16 cellular contexts compared by ENCODE assay signal in genomic region chr22:23774922-23775436, GRCh38. TPM values are rescaled to one million over a fixed set of nuclear protein-coding genes. Genes with fewer than 3 reads are reported as not detected.
DNase-seq lines count a peak whose midpoint lies in the region; ATAC-seq and TF ChIP-seq lines count a peak whose summit lies in the region.
"Had no signal": no experiment of that assay in that cellular context is flagged by ENCODE, and none has a peak within 500 bp of the region (broad histone marks: within the 10 kb centered on the region; RNA-seq: fewer than 3 reads in every experiment).

No MANE protein-coding gene starts in this region.

- no peak overlapping the region for H3K27ac ChIP-seq in GM23338 (ENCODE audit: low read depth)
- H3K27ac ChIP-seq in naive thymus-derived CD4-positive, alpha-beta T cell (ENCODE audit: low read depth, low read length), result no peak overlapping the region
- H3K27ac ChIP-seq in thyroid gland, result no peak overlapping the region

- WGBS in thyroid gland, 2 donors, result 78 to 89% methylated on average over 2 of the region's 2 CpGs

- intact Hi-C loops in naive thymus-derived CD4-positive, alpha-beta T cell (cut with micrococcal nuclease), result no loop called here
- intact Hi-C loops in thyroid gland (cut with DNase I), result no loop called here

- H3F3A ChIP-seq in GM23338 (replicated peaks; ENCODE audit: low read depth), result peaks cover 8% of the 10 kb centered on the region; the same call in 1 of the 2 replicates

- H3K4me1 ChIP-seq in GM23338 (ENCODE audit: insufficient read depth), result peaks cover 6% of the 10 kb centered on the region; the same call in 1 of the 2 replicates
- H3K4me1 ChIP-seq in naive thymus-derived CD4-positive, alpha-beta T cell (ENCODE audit: control insufficient read depth in 2 of 2, insufficient read depth in 2 of 2, low read length in 2 of 2), result peaks cover 8 to 22% of the 10 kb centered on the region in 2 donors
- H3K4me1 ChIP-seq in thyroid gland, result peaks cover 5 to 8% of the 10 kb centered on the region in 2 donors

- H3K9me3 ChIP-seq in naive thymus-derived CD4-positive, alpha-beta T cell (ENCODE audit: control insufficient read depth in 2 of 3, low read length in 3 of 3), result no peaks in the 10 kb centered on the region
- no peaks in the 10 kb centered on the region for H3K9me3 ChIP-seq in thyroid gland

- H3K79me2 ChIP-seq in GM23338 (replicated peaks; ENCODE audit: insufficient read depth), result no peaks in the 10 kb centered on the region

- H3K4me2 ChIP-seq in GM23338, result no peak overlapping the region

- no peak for TF ChIP-seq POLR2A in thyroid gland (IDR thresholded peaks at IDR 0.05)

- CTCF ChIA-PET in naive thymus-derived CD4-positive, alpha-beta T cell (lab: Charles Lee), result interaction anchor here (0.7 to 1.1 kb wide), 2 partner anchors 76 to 78 kb away, joined by 3 read pairs; no protein-coding TSS in a partner anchor

- no peak for TF ChIP-seq CTCF in GM23338 (conservative IDR thresholded peaks at IDR 0.05; ENCODE audit: low read depth in 2 of 2)
- TF ChIP-seq CTCF in mesothelial cell of epicardium (IDR thresholded peaks at IDR 0.05; ENCODE audit: unreplicated experiment), result no peak
- no peak for TF ChIP-seq CTCF in thyroid gland (IDR thresholded peaks at IDR 0.05)

- H3K4me3 Mint-ChIP-seq in GM23338 (peak overlapping the region; percentile 4; the same call in 1 of the 3 replicates), mesothelial cell of epicardium (peak overlapping the region; percentile 73)
- peak overlapping the region; percentile 56 for H3K4me3 Mint-ChIP-seq in central memory CD8-positive, alpha-beta T cell
- peak overlapping the region in 3 of 10 donors; percentile 9 to 71 (median 56) for H3K4me3 Mint-ChIP-seq in naive thymus-derived CD4-positive, alpha-beta T cell
- no peak overlapping the region for H3K4me3 Mint-ChIP-seq in natural killer cell treated with Interleukin-12 subunit alpha and Interleukin-12 subunit beta and Interleukin-15 and Interleukin-18, amount 100 ng/mL, for 72 hours
- H3K4me3 Mint-ChIP-seq: activated CD8-positive, alpha-beta memory T cell treated with anti-CD3 and anti-CD28 coated beads, Interleukin-2, amount 10 ng/mL, durations not matched to agents 7 days and 5 days; dendritic cell treated with granulocyte-macrophage colony-stimulating factor and Interleukin-4, amounts not matched to agents 40 ng/mL and 50 ng/mL, for 4 days had no signal

- H3K9me3 Mint-ChIP-seq in GM23338 (no peaks in the 10 kb centered on the region), mesothelial cell of epicardium (no peaks in the 10 kb centered on the region)
- H3K9me3 Mint-ChIP-seq in central memory CD8-positive, alpha-beta T cell, result no peaks in the 10 kb centered on the region
- no peaks in the 10 kb centered on the region for H3K9me3 Mint-ChIP-seq in naive thymus-derived CD4-positive, alpha-beta T cell
- H3K9me3 Mint-ChIP-seq in natural killer cell treated with Interleukin-12 subunit alpha and Interleukin-12 subunit beta and Interleukin-15 and Interleukin-18, amount 100 ng/mL, for 72 hours, result no peaks in the 10 kb centered on the region
- H3K9me3 Mint-ChIP-seq: activated naive CD4-positive, alpha-beta T cell treated with anti-CD3 and anti-CD28 coated beads, Interleukin-2, amount 50 U/mL, for 72 hours; dendritic cell treated with granulocyte-macrophage colony-stimulating factor and Interleukin-4, amounts not matched to agents 40 ng/mL and 50 ng/mL, for 4 days had no signal

- H3K4me1 Mint-ChIP-seq in GM23338, result peaks cover 17% of the 10 kb centered on the region
- peaks cover 9% of the 10 kb centered on the region for H3K4me1 Mint-ChIP-seq in central memory CD8-positive, alpha-beta T cell
- peaks cover 44% of the 10 kb centered on the region for H3K4me1 Mint-ChIP-seq in mesothelial cell of epicardium
- peaks cover 8 to 26% (median 18%) of the 10 kb centered on the region in 7 donors for H3K4me1 Mint-ChIP-seq in naive thymus-derived CD4-positive, alpha-beta T cell
- H3K4me1 Mint-ChIP-seq in natural killer cell treated with Interleukin-12 subunit alpha and Interleukin-12 subunit beta and Interleukin-15 and Interleukin-18, amount 100 ng/mL, for 72 hours (ENCODE audit: low read depth in 2 of 2), result peaks cover 6 to 14% of the 10 kb centered on the region in 2 donors

- no peak overlapping the region for H2AFZ ChIP-seq in GM23338

- no peak overlapping the region for H3K4me3 ChIP-seq in GM23338
- no peak overlapping the region for H3K4me3 ChIP-seq in naive thymus-derived CD4-positive, alpha-beta T cell (ENCODE audit: low read length)
- H3K4me3 ChIP-seq in thyroid gland (replicated peaks in 1 of 3), result no peak overlapping the region

- H3K9me2 ChIP-seq in GM23338 (ENCODE audit: insufficient read depth), result no peaks in the 10 kb centered on the region

- peak; percentile 51 for DNase-seq in A172 (ENCODE audit: low spot score)
- no peak for DNase-seq in GM23338 (ENCODE audit: low spot score)
- DNase-seq in central memory CD8-positive, alpha-beta T cell (ENCODE audit: low spot score in 2 of 2), result no peak
- no peak for DNase-seq in mesothelial cell of epicardium (ENCODE audit: low spot score in 2 of 2, unreplicated experiment in 2 of 2)
- DNase-seq in naive thymus-derived CD4-positive, alpha-beta T cell, result no peak
- DNase-seq in natural killer cell treated with Interleukin-12 subunit alpha and Interleukin-12 subunit beta and Interleukin-15 and Interleukin-18, amount 100 ng/mL, for 72 hours (ENCODE audit: low spot score), result no peak
- DNase-seq in thyroid gland, result no peak
- DNase-seq: activated CD8-positive, alpha-beta memory T cell treated with anti-CD3 and anti-CD28 coated beads, Interleukin-2, amount 10 ng/mL, durations not matched to agents 7 days and 5 days; foreskin melanocyte; NCI-H1436 treated with DMSO at 0.1 percent for 48 hours; Right ventricle myocardium superior; stimulated activated CD8-positive, alpha-beta memory T cell treated with anti-CD3 and anti-CD28 coated beads, Interleukin-4, amount 100 ng/mL, for 48 hours had no signal

- no peaks in the 10 kb centered on the region for H4K20me1 ChIP-seq in GM23338 (replicated peaks; ENCODE audit: insufficient read depth)

- ATAC-seq in GM23338, result no peak
- ATAC-seq in central memory CD8-positive, alpha-beta T cell (replicated peaks; ENCODE audit: extremely low read depth, poor library complexity, severe bottlenecking), result no peak
- no peak for ATAC-seq in naive thymus-derived CD4-positive, alpha-beta T cell
- ATAC-seq in HG03342 (IDR thresholded peaks at IDR 0.05; ENCODE audit: unreplicated experiment), result no peak
- ATAC-seq in natural killer cell treated with Interleukin-12 subunit alpha and Interleukin-12 subunit beta and Interleukin-15 and Interleukin-18, amount 100 ng/mL, for 72 hours, result no peak
- ATAC-seq: activated CD8-positive, alpha-beta memory T cell treated with anti-CD3 and anti-CD28 coated beads, Interleukin-2, amount 10 ng/mL, durations not matched to agents 7 days and 5 days; activated naive CD4-positive, alpha-beta T cell treated with anti-CD3 and anti-CD28 coated beads, Interleukin-2, amount 50 U/mL, for 72 hours; left lobe of liver had no signal

- H3K27ac Mint-ChIP-seq in GM23338 (no peak overlapping the region), mesothelial cell of epicardium (peak overlapping the region; percentile 79)
- H3K27ac Mint-ChIP-seq in central memory CD8-positive, alpha-beta T cell (ENCODE audit: low read depth), result no peak overlapping the region
- peak overlapping the region in 2 of 9 donors; percentile 3 to 27 for H3K27ac Mint-ChIP-seq in naive thymus-derived CD4-positive, alpha-beta T cell
- no peak overlapping the region for H3K27ac Mint-ChIP-seq in natural killer cell treated with Interleukin-12 subunit alpha and Interleukin-12 subunit beta and Interleukin-15 and Interleukin-18, amount 100 ng/mL, for 72 hours
- H3K27ac Mint-ChIP-seq: activated CD8-positive, alpha-beta memory T cell treated with anti-CD3 and anti-CD28 coated beads, Interleukin-2, amount 10 ng/mL, durations not matched to agents 7 days and 5 days; activated naive CD4-positive, alpha-beta T cell treated with anti-CD3 and anti-CD28 coated beads, Interleukin-2, amount 50 U/mL, for 72 hours had no signal

- no peaks in the 10 kb centered on the region; the same call in 2 of the 3 replicates for H3K36me3 Mint-ChIP-seq in GM23338 (ENCODE audit: low read depth)
- H3K36me3 Mint-ChIP-seq in central memory CD8-positive, alpha-beta T cell (ENCODE audit: insufficient read depth), result peaks cover 2% of the 10 kb centered on the region
- peaks cover 3% of the 10 kb centered on the region for H3K36me3 Mint-ChIP-seq in mesothelial cell of epicardium
- no peaks in the 10 kb centered on the region for H3K36me3 Mint-ChIP-seq in naive thymus-derived CD4-positive, alpha-beta T cell
- no peaks in the 10 kb centered on the region for H3K36me3 Mint-ChIP-seq in natural killer cell treated with Interleukin-12 subunit alpha and Interleukin-12 subunit beta and Interleukin-15 and Interleukin-18, amount 100 ng/mL, for 72 hours
- H3K36me3 Mint-ChIP-seq: activated CD8-positive, alpha-beta memory T cell treated with anti-CD3 and anti-CD28 coated beads, Interleukin-2, amount 10 ng/mL, durations not matched to agents 7 days and 5 days; activated naive CD4-positive, alpha-beta T cell treated with anti-CD3 and anti-CD28 coated beads, Interleukin-2, amount 50 U/mL, for 72 hours had no signal

- peaks cover 27% of the 10 kb centered on the region for H3K27me3 Mint-ChIP-seq in GM23338 (ENCODE audit: insufficient read depth, low read depth, poor library complexity)
- H3K27me3 Mint-ChIP-seq in central memory CD8-positive, alpha-beta T cell, result no peaks in the 10 kb centered on the region
- no peaks in the 10 kb centered on the region for H3K27me3 Mint-ChIP-seq in mesothelial cell of epicardium (ENCODE audit: low read depth)
- H3K27me3 Mint-ChIP-seq in naive thymus-derived CD4-positive, alpha-beta T cell, result peaks cover 0 to 20% (median 0%) of the 10 kb centered on the region in 5 donors
- H3K27me3 Mint-ChIP-seq in natural killer cell treated with Interleukin-12 subunit alpha and Interleukin-12 subunit beta and Interleukin-15 and Interleukin-18, amount 100 ng/mL, for 72 hours, result peaks cover 5 to 8% of the 10 kb centered on the region in 2 donors

- H3K27me3 ChIP-seq in GM23338 (ENCODE audit: insufficient read depth) (peaks cover 26% of the 10 kb centered on the region), thyroid gland (no peaks in the 10 kb centered on the region)
- no peaks in the 10 kb centered on the region for H3K27me3 ChIP-seq in naive thymus-derived CD4-positive, alpha-beta T cell (ENCODE audit: control insufficient read depth in 2 of 2, insufficient read depth in 2 of 2, low read length in 2 of 2)

- no peaks in the 10 kb centered on the region for H3K36me3 ChIP-seq in GM23338 (ENCODE audit: insufficient read depth)
- no peaks in the 10 kb centered on the region for H3K36me3 ChIP-seq in naive thymus-derived CD4-positive, alpha-beta T cell (ENCODE audit: control insufficient read depth in 2 of 3, insufficient read depth in 3 of 3, low read length in 3 of 3)
- no peaks in the 10 kb centered on the region for H3K36me3 ChIP-seq in thyroid gland

- POLR2A ChIA-PET in naive thymus-derived CD4-positive, alpha-beta T cell (lab: Charles Lee), result interaction anchor here (0.6 to 8.9 kb wide), 5 partner anchors 10 to 236 kb away, joined by 3 to 62 read pairs (median 3); partner anchors contain the start of genes CABIN1, SLC2A11 and SMARCB1

RNA-seq across cellular contexts. Expression of gene MMP11, which starts 2.3 kb away (rescaled TPM):
- 8.2 and 10.3 TPM in 2 replicates for total RNA-seq in A172 (2014; rRNA removed; shearing (Covaris generic))
- total RNA-seq in GM23338 (2014; rRNA removed; shearing (Covaris generic)), result 12.1 and 17.4 TPM in 2 replicates
- polyA plus RNA-seq in GM23338 (2016; fragmentation: Nextera tagmentation; extraction: Ambion mirVana), result 4.9 and 5.3 TPM in 2 replicates
- 510 to 566 TPM (median 528 TPM) in 3 replicates for total RNA-seq in mesothelial cell of epicardium
- 1 to 10 TPM in 4 of 5 experiments, not detected in 1; 2.0 to 4.0 (median 3.4) TPM for total RNA-seq in naive thymus-derived CD4-positive, alpha-beta T cell
- 1 to 10 TPM; 2.0 to 4.3 TPM for polyA plus RNA-seq in naive thymus-derived CD4-positive, alpha-beta T cell
- under 1 TPM in 1 of 2 donors, not detected in 1; 0.50 TPM for total RNA-seq in natural killer cell treated with Interleukin-12 subunit alpha and Interleukin-12 subunit beta and Interleukin-15 and Interleukin-18, amount 100 ng/mL, for 72 hours
- total RNA-seq in thyroid gland, result 1 to 10 TPM in 3 of 4 donors, under 1 TPM in 1; 0.38 to 2.3 (median 1.7) TPM

RNA-seq across cellular contexts. Expression of gene CHCHD10, which starts 7.2 kb away (rescaled TPM):
- total RNA-seq in A172 (2014; rRNA removed; shearing (Covaris generic)), result 2.6 and 17.3 TPM in 2 replicates
- 1.2 and 11.4 TPM in 2 replicates for total RNA-seq in GM23338 (2014; rRNA removed; shearing (Covaris generic))
- 101 and 113 TPM in 2 replicates for polyA plus RNA-seq in GM23338 (2016; fragmentation: Nextera tagmentation; extraction: Ambion mirVana)
- total RNA-seq in mesothelial cell of epicardium (56.6 to 61.9 TPM (median 61.8 TPM) in 3 replicates), thyroid gland (100 to 1,000 TPM in 1 of 4 donors, 10 to 100 TPM in 2, 1 to 10 TPM in 1; 9.4 to 154 (median 47.0) TPM)
- 10 to 100 TPM; 38.2 to 56.1 (median 46.4) TPM for total RNA-seq in naive thymus-derived CD4-positive, alpha-beta T cell
- 10 to 100 TPM; 25.6 to 32.8 TPM for polyA plus RNA-seq in naive thymus-derived CD4-positive, alpha-beta T cell
- total RNA-seq in natural killer cell treated with Interleukin-12 subunit alpha and Interleukin-12 subunit beta and Interleukin-15 and Interleukin-18, amount 100 ng/mL, for 72 hours, result 100 to 1,000 TPM in 1 of 2 donors, 10 to 100 TPM in 1; 50.7 to 135 TPM

RNA-seq across cellular contexts. Expression of gene SMARCB1, which starts 11.8 kb away (rescaled TPM):
- total RNA-seq in A172 (2014; rRNA removed; shearing (Covaris generic)), result 69.1 and 168 TPM in 2 replicates
- total RNA-seq in GM23338 (2014; rRNA removed; shearing (Covaris generic)), result 115 and 132 TPM in 2 replicates
- polyA plus RNA-seq in GM23338 (2016; fragmentation: Nextera tagmentation; extraction: Ambion mirVana), result 113 and 114 TPM in 2 replicates
- total RNA-seq in mesothelial cell of epicardium (182 to 192 TPM (median 184 TPM) in 3 replicates), thyroid gland (100 to 1,000 TPM in 1 of 4 donors, 10 to 100 TPM in 3; 59.8 to 107 (median 75.4) TPM)
- 10 to 100 TPM; 47.1 to 81.1 (median 54.2) TPM for total RNA-seq in naive thymus-derived CD4-positive, alpha-beta T cell
- polyA plus RNA-seq in naive thymus-derived CD4-positive, alpha-beta T cell, result 10 to 100 TPM; 37.0 to 49.8 TPM
- 100 to 1,000 TPM in 1 of 2 donors, 10 to 100 TPM in 1; 70.5 to 105 TPM for total RNA-seq in natural killer cell treated with Interleukin-12 subunit alpha and Interleukin-12 subunit beta and Interleukin-15 and Interleukin-18, amount 100 ng/mL, for 72 hours

RNA-seq across cellular contexts. Expression of gene C22orf15, which starts 12.2 kb away (rescaled TPM):
- total RNA-seq in A172 (2014; rRNA removed; shearing (Covaris generic)), result 0.26 and 0.40 TPM in 2 replicates
- total RNA-seq in GM23338 (2014; rRNA removed; shearing (Covaris generic)), result 3.6 and 5.7 TPM in 2 replicates
- polyA plus RNA-seq in GM23338 (2016; fragmentation: Nextera tagmentation; extraction: Ambion mirVana), result 9.3 and 10.1 TPM in 2 replicates
- total RNA-seq in mesothelial cell of epicardium (0.36 to 0.82 TPM (median 0.52 TPM) in 3 replicates), thyroid gland (not detected)
- 1 to 10 TPM in 4 of 5 experiments, not detected in 1; 1.2 to 5.7 (median 3.9) TPM for total RNA-seq in naive thymus-derived CD4-positive, alpha-beta T cell
- 1 to 10 TPM; 1.6 to 2.4 TPM for polyA plus RNA-seq in naive thymus-derived CD4-positive, alpha-beta T cell
- total RNA-seq in natural killer cell treated with Interleukin-12 subunit alpha and Interleukin-12 subunit beta and Interleukin-15 and Interleukin-18, amount 100 ng/mL, for 72 hours, result under 1 TPM; 0.83 to 0.86 TPM
- total RNA-seq: left lobe of liver, Right ventricle myocardium superior had no signal

RNA-seq across cellular contexts. Expression of gene VPREB3, which starts 20.8 kb away (rescaled TPM):
- not detected in 2 replicates for total RNA-seq in A172 (2014; rRNA removed; shearing (Covaris generic))
- not detected in 2 replicates for total RNA-seq in GM23338 (2014; rRNA removed; shearing (Covaris generic))
- 1.1 and 2.1 TPM in 2 replicates for polyA plus RNA-seq in GM23338 (2016; fragmentation: Nextera tagmentation; extraction: Ambion mirVana)
- total RNA-seq in mesothelial cell of epicardium (0.52 TPM in 1 of 3 replicates, not detected in the others), thyroid gland (not detected)
- total RNA-seq in naive thymus-derived CD4-positive, alpha-beta T cell, result 1 to 10 TPM in 1 of 5 experiments, under 1 TPM in 1, not detected in 3; 0.74 to 3.0 TPM
- polyA plus RNA-seq in naive thymus-derived CD4-positive, alpha-beta T cell, result 1 to 10 TPM; 1.3 to 1.5 TPM
- under 1 TPM in 1 of 2 donors, not detected in 1; 0.52 TPM for total RNA-seq in natural killer cell treated with Interleukin-12 subunit alpha and Interleukin-12 subunit beta and Interleukin-15 and Interleukin-18, amount 100 ng/mL, for 72 hours

Comparison
In these comparisons a context has a peak if more than half of its experiments do, and no peak if none do; other contexts are left out.
1. RNA of gene MMP11, which starts 2.3 kb away (total RNA-seq): 510 to 566 TPM in mesothelial cell of epicardium; 12.1 to 17.4 TPM in GM23338, 8.2 to 10.3 TPM in A172, 2.0 to 4.0 TPM in naive thymus-derived CD4-positive, alpha-beta T cell, 0.38 to 2.3 TPM in thyroid gland and 0.50 TPM in natural killer cell treated with Interleukin-12 subunit alpha and Interleukin-12 subunit beta and Interleukin-15 and Interleukin-18, amount 100 ng/mL, for 72 hours; every median in the first group is over 10 times any median in the second.